In the genomic region with DNA sequence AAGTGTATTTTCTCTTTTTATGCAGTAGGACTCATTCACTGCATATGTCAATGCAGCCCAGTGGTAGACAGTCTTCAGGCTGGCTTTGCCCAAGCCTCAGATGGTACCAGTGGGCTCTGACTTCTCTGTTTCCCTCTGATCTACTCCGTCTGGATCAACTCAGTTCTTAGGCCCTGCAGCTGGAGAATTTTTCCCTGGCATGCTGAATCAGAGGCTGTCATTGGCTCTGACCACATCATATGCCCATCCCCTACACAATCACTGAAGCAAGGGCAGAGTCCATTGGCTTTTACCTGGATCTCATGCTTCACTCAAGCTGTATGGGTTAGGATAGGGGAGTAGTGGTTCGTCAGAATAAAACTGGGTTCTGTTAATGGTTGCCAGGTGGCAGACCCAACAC, we compare ENCODE assay signal across 12 cellular contexts. TPM values are rescaled to one million over a fixed set of nuclear protein-coding genes. Genes with fewer than 3 reads are reported as not detected.
DNase-seq lines count a peak whose midpoint lies in the region; ATAC-seq and TF ChIP-seq lines count a peak whose summit lies in the region.
"Had no signal": no experiment of that assay in that cellular context is flagged by ENCODE, and none has a peak within 500 bp of the region (broad histone marks: within the 10 kb centered on the region; RNA-seq: fewer than 3 reads in every experiment).

No MANE protein-coding gene starts in this region.

- no peak for ATAC-seq in WTC11
- no peak for ATAC-seq in stimulated activated memory B cell treated with anti-CD40 and anti-IgM and Interleukin-4, amounts not matched to agents 10 μg/mL and 1 μg/mL and 100 μg/mL, for 72 hours
- ATAC-seq in T-cell (replicated peaks in 1 of 4), result no peak
- ATAC-seq in HG02759 (IDR thresholded peaks at IDR 0.05; ENCODE audit: unreplicated experiment), result no peak
- ATAC-seq: lower lobe of right lung had no signal

- no peaks in the 10 kb centered on the region for H3K9me3 ChIP-seq in mesenchymal stem cell (ENCODE audit: control insufficient read depth, low read length)
- H3K9me3 ChIP-seq: lower lobe of right lung had no signal

- H3K4me3 ChIP-seq in ACC112 (ENCODE audit: low read depth, low read length) (no peak overlapping the region), mesenchymal stem cell (ENCODE audit: insufficient read depth in 1 of 2, low read depth in 1 of 2, low read length in 2 of 2) (no peak overlapping the region)
- H3K4me3 ChIP-seq: lower lobe of right lung had no signal

- no peak overlapping the region for H3K4me3 Mint-ChIP-seq in WTC11
- H3K4me3 Mint-ChIP-seq in stimulated activated memory B cell treated with anti-CD40 and anti-IgM and Interleukin-4, amounts not matched to agents 10 μg/mL and 1 μg/mL and 100 μg/mL, for 72 hours, result no peak overlapping the region
- no peak overlapping the region for H3K4me3 Mint-ChIP-seq in T-cell

- H3K79me2 ChIP-seq in ACC112 (ENCODE audit: control insufficient read depth, insufficient read depth, low read length, unreplicated experiment), result no peaks in the 10 kb centered on the region

- H2AFZ ChIP-seq in ACC112 (ENCODE audit: low read length, unreplicated experiment) (no peak overlapping the region), mesenchymal stem cell (ENCODE audit: low read depth, low read length) (no peak overlapping the region)

- no peak overlapping the region for H3K4me2 ChIP-seq in mesenchymal stem cell (ENCODE audit: low read length, poor library complexity, severe bottlenecking)

- peak overlapping the region; percentile 66; the same call in 1 of the 2 replicates for H3K27ac Mint-ChIP-seq in WTC11
- H3K27ac Mint-ChIP-seq in stimulated activated memory B cell treated with anti-CD40 and anti-IgM and Interleukin-4, amounts not matched to agents 10 μg/mL and 1 μg/mL and 100 μg/mL, for 72 hours, result no peak overlapping the region
- no peak overlapping the region for H3K27ac Mint-ChIP-seq in T-cell

- H3K4ac ChIP-seq in mesenchymal stem cell (ENCODE audit: low read depth in 1 of 2, low read length in 2 of 2), result no peak overlapping the region

- H3K9me3 Mint-ChIP-seq in WTC11 (no peaks in the 10 kb centered on the region), T-cell (no peaks in the 10 kb centered on the region)
- no peaks in the 10 kb centered on the region for H3K9me3 Mint-ChIP-seq in stimulated activated memory B cell treated with anti-CD40 and anti-IgM and Interleukin-4, amounts not matched to agents 10 μg/mL and 1 μg/mL and 100 μg/mL, for 72 hours

- TF ChIP-seq CTCF in WTC11 (IDR thresholded peaks at IDR 0.05), result no peak

- POLR2A ChIA-PET in WTC11 (lab: Charles Lee) (no interaction called here), T-cell (lab: Charles Lee) (no interaction called here)

- CTCF ChIA-PET in WTC11 (lab: Charles Lee), result no interaction called here
- CTCF ChIA-PET in T-cell (lab: Charles Lee), result no interaction called here

- no peak overlapping the region for H2BK120ac ChIP-seq in mesenchymal stem cell (ENCODE audit: low read depth, low read length)

- peak overlapping the region; percentile 81 for H3K9ac ChIP-seq in mesenchymal stem cell (ENCODE audit: low read length)

- H3K23ac ChIP-seq in mesenchymal stem cell (ENCODE audit: low read length in 2 of 2), result no peak overlapping the region

- 92% methylated on average over 1 of the region's 2 CpGs for WGBS in mesenchymal stem cell

- no peak overlapping the region for H4K91ac ChIP-seq in mesenchymal stem cell (ENCODE audit: low read length)

- peak; percentile 40 for DNase-seq in HS-27A (ENCODE audit: low read depth)
- no peak for DNase-seq in WTC11 (ENCODE audit: low spot score)
- no peak for DNase-seq in mesenchymal stem cell
- DNase-seq in T-cell, result no peak
- no peak for DNase-seq in activated CD8-positive, alpha-beta memory T cell treated with anti-CD3 and anti-CD28 coated beads, Interleukin-2, amount 50 U/mL, for 48 hours
- DNase-seq: DMS 273 treated with DMSO at 0.1 percent for 48 hours, lower lobe of right lung, NCI-H345 had no signal

- no peak overlapping the region for H2BK12ac ChIP-seq in mesenchymal stem cell (ENCODE audit: low read length in 2 of 2)

- peak overlapping the region; percentile 7 for H2BK15ac ChIP-seq in mesenchymal stem cell (ENCODE audit: low read depth, poor library complexity, severe bottlenecking)

- H3K4me1 ChIP-seq in ACC112 (ENCODE audit: control insufficient read depth, insufficient read depth, low read length, unreplicated experiment) (peaks cover 18% of the 10 kb centered on the region), mesenchymal stem cell (ENCODE audit: control insufficient read depth, insufficient read depth, low read depth, low read length) (peaks cover 6% of the 10 kb centered on the region)
- H3K4me1 ChIP-seq: lower lobe of right lung had no signal

- no peak overlapping the region for H4K8ac ChIP-seq in mesenchymal stem cell (ENCODE audit: low read length)

- H3K36me3 Mint-ChIP-seq in WTC11, result no peaks in the 10 kb centered on the region
- H3K36me3 Mint-ChIP-seq in stimulated activated memory B cell treated with anti-CD40 and anti-IgM and Interleukin-4, amounts not matched to agents 10 μg/mL and 1 μg/mL and 100 μg/mL, for 72 hours, result peaks cover 37% of the 10 kb centered on the region
- H3K36me3 Mint-ChIP-seq in T-cell, result peaks cover 46% of the 10 kb centered on the region

- no peaks in the 10 kb centered on the region for H3K36me3 ChIP-seq in ACC112 (ENCODE audit: insufficient read depth, low read length)
- no peaks in the 10 kb centered on the region for H3K36me3 ChIP-seq in mesenchymal stem cell (ENCODE audit: control insufficient read depth in 1 of 2, insufficient read depth in 2 of 2, low read depth in 1 of 2, low read length in 2 of 2)
- H3K36me3 ChIP-seq: lower lobe of right lung had no signal

- H3K18ac ChIP-seq in mesenchymal stem cell (ENCODE audit: low read depth in 1 of 2, low read length in 2 of 2), result peak overlapping the region in 1 of 2 experiments; percentile 33

- no peak overlapping the region for H2BK5ac ChIP-seq in mesenchymal stem cell (ENCODE audit: low read depth, low read length, poor library complexity, severe bottlenecking)

- H3K79me1 ChIP-seq in mesenchymal stem cell (replicated peaks; ENCODE audit: low read length, poor library complexity, severe bottlenecking), result peaks cover 7% of the 10 kb centered on the region

- no peak overlapping the region for H2AK5ac ChIP-seq in mesenchymal stem cell (ENCODE audit: low read length, severe bottlenecking)

- H3K27me3 ChIP-seq in ACC112 (ENCODE audit: insufficient read depth, low read length) (no peaks in the 10 kb centered on the region), mesenchymal stem cell (ENCODE audit: control insufficient read depth in 1 of 2, insufficient read depth in 1 of 2, low read length in 2 of 2) (no peaks in the 10 kb centered on the region)

- no peak overlapping the region for H3K14ac ChIP-seq in mesenchymal stem cell (ENCODE audit: low read length in 2 of 2)

- no peaks in the 10 kb centered on the region for H3K27me3 Mint-ChIP-seq in WTC11 (ENCODE audit: low read depth)
- H3K27me3 Mint-ChIP-seq in stimulated activated memory B cell treated with anti-CD40 and anti-IgM and Interleukin-4, amounts not matched to agents 10 μg/mL and 1 μg/mL and 100 μg/mL, for 72 hours, result no peaks in the 10 kb centered on the region
- no peaks in the 10 kb centered on the region for H3K27me3 Mint-ChIP-seq in T-cell

- H3K4me1 Mint-ChIP-seq in WTC11 (peaks cover 60% of the 10 kb centered on the region), T-cell (peaks cover 0 to 12% (median 6%) of the 10 kb centered on the region in 3 donors)
- peaks cover 11% of the 10 kb centered on the region for H3K4me1 Mint-ChIP-seq in stimulated activated memory B cell treated with anti-CD40 and anti-IgM and Interleukin-4, amounts not matched to agents 10 μg/mL and 1 μg/mL and 100 μg/mL, for 72 hours

- H3K27ac ChIP-seq in ACC112 (ENCODE audit: low read depth, low read length), result peak overlapping the region; percentile 72
- no peak overlapping the region for H3K27ac ChIP-seq in mesenchymal stem cell (ENCODE audit: low read length, poor library complexity, severe bottlenecking)
- H3K27ac ChIP-seq: HL-60, lower lobe of right lung had no signal

TF ChIP-seq in WTC11, 78 proteins besides CTCF, POLR2A, EP300 and RAD21 (continues in another document):
- TF ChIP-seq, protein P1, sequence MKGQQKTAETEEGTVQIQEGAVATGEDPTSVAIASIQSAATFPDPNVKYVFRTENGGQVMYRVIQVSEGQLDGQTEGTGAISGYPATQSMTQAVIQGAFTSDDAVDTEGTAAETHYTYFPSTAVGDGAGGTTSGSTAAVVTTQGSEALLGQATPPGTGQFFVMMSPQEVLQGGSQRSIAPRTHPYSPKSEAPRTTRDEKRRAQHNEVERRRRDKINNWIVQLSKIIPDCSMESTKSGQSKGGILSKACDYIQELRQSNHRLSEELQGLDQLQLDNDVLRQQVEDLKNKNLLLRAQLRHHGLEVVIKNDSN (CRISPR knock-in tag; IDR thresholded peaks at IDR 0.05), result no peak
- TF ChIP-seq, protein P2, sequence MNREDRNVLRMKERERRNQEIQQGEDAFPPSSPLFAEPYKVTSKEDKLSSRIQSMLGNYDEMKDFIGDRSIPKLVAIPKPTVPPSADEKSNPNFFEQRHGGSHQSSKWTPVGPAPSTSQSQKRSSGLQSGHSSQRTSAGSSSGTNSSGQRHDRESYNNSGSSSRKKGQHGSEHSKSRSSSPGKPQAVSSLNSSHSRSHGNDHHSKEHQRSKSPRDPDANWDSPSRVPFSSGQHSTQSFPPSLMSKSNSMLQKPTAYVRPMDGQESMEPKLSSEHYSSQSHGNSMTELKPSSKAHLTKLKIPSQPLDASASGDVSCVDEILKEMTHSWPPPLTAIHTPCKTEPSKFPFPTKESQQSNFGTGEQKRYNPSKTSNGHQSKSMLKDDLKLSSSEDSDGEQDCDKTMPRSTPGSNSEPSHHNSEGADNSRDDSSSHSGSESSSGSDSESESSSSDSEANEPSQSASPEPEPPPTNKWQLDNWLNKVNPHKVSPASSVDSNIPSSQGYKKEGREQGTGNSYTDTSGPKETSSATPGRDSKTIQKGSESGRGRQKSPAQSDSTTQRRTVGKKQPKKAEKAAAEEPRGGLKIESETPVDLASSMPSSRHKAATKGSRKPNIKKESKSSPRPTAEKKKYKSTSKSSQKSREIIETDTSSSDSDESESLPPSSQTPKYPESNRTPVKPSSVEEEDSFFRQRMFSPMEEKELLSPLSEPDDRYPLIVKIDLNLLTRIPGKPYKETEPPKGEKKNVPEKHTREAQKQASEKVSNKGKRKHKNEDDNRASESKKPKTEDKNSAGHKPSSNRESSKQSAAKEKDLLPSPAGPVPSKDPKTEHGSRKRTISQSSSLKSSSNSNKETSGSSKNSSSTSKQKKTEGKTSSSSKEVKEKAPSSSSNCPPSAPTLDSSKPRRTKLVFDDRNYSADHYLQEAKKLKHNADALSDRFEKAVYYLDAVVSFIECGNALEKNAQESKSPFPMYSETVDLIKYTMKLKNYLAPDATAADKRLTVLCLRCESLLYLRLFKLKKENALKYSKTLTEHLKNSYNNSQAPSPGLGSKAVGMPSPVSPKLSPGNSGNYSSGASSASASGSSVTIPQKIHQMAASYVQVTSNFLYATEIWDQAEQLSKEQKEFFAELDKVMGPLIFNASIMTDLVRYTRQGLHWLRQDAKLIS (CRISPR knock-in tag; IDR thresholded peaks at IDR 0.05; ENCODE audit: borderline replicate concordance), result no peak
- no peak for TF ChIP-seq CREM (CRISPR knock-in tag; IDR thresholded peaks at IDR 0.05)
- TF ChIP-seq ZNF671 (CRISPR knock-in tag; IDR thresholded peaks at IDR 0.05), result no peak

RNA-seq across cellular contexts. Expression of a gene that starts 57.8 kb away (rescaled TPM):
- total RNA-seq in WTC11 (2021) (39.6 to 43.6 TPM (median 41.8 TPM) in 3 replicates), T-cell (10 to 100 TPM; 30.1 to 44.0 (median 41.2) TPM)
- polyA plus RNA-seq in mesenchymal stem cell (2013, experiment 1 of 2), result 12.6 TPM
- polyA plus RNA-seq in mesenchymal stem cell (2013, experiment 2 of 2), result 10.5 TPM
